ENCODE assay signal across 10 cellular contexts in genomic region chr3:39334205-39334604, GRCh38. TPM values are rescaled to one million over a fixed set of nuclear protein-coding genes. Genes with fewer than 3 reads are reported as not detected.
"Had no signal": no experiment of that assay in that cellular context is flagged by ENCODE, and none has a peak within 500 bp of the region (broad histone marks: within the 10 kb centered on the region; RNA-seq: fewer than 3 reads in every experiment).

No MANE protein-coding gene starts in this region.

- H3K4me1 Mint-ChIP-seq: IgD-negative memory B cell had no signal

- H3K36me3 Mint-ChIP-seq: IgD-negative memory B cell had no signal

- H3K27ac ChIP-seq: HL-60, KMS-11 had no signal

- H3K4me3 Mint-ChIP-seq: IgD-negative memory B cell had no signal

- ATAC-seq: HepG2, K562 had no signal

- H3K4me3 ChIP-seq: K562 had no signal

- DNase-seq: IMR-90, KBM-7, KG1 had no signal

RNA-seq across cellular contexts. Expression of gene CCR8, which starts 4.7 kb away (rescaled TPM):
- total RNA-seq: HepG2, HT-29, HT1080, IMR-90, K562 had no signal
- polyA plus RNA-seq: HepG2, IgD-negative memory B cell, IMR-90, K562 had no signal

RNA-seq across cellular contexts. Expression of gene CX3CR1, which starts 54.4 kb away (rescaled TPM):
- total RNA-seq: HepG2, HT-29, HT1080, IMR-90, K562 had no signal
- polyA plus RNA-seq: HepG2, IMR-90 had no signal
